Comparison of ENCODE assay signal across 20 cellular contexts in genomic region chr20:33172781-33173180, GRCh38.
DNase-seq lines count a peak whose midpoint lies in the region.
"Had no signal": no experiment of that assay in that cellular context is flagged by ENCODE, and none has a peak within 500 bp of the region (broad histone marks: within the 10 kb centered on the region; RNA-seq: fewer than 3 reads in every experiment).

No MANE protein-coding gene starts in this region.

- peak; percentile 81 for DNase-seq in DMS79 (lab: John Stamatoyannopoulos, UW)
- DNase-seq in NCI-H1092 (lab: John Stamatoyannopoulos, UW): peak; percentile 11
- DNase-seq in NCI-H69 (lab: John Stamatoyannopoulos, UW): peak; percentile 6
- peak; percentile 6 for DNase-seq in kidney tubule cell (ENCODE audit: low spot score)
- no peak for DNase-seq in medulla oblongata (ENCODE audit: extremely low spot score)
- no peak for DNase-seq in inferior parietal cortex (ENCODE audit: extremely low spot score)
- DNase-seq in activated CD4-positive, alpha-beta T cell treated with anti-CD3 and anti-CD28 coated beads, Interleukin-2, amount 50 U/mL, for 48 hours: no peak
- DNase-seq: activated CD4-positive, alpha-beta T cell treated with anti-CD3 and anti-CD28 coated beads, Interleukin-2, amount 50 U/mL, for 4 hours; activated naive CD4-positive, alpha-beta T cell treated with anti-CD3 and anti-CD28 coated beads for 36 hours; brain microvascular endothelial cell; C1 segment of cervical spinal cord; COR-L47; DND-41; effector memory CD4-positive, alpha-beta T cell; head of caudate nucleus; MG63; NCI-H1694; right cardiac atrium; spleen; trophoblast cell had no signal

Comparison
In these comparisons a context has a peak if more than half of its experiments do, and no peak if none do; other contexts are left out.
1. DNase-seq: peak in DMS79 (single experiment), NCI-H1092 (single experiment), NCI-H69 (single experiment) and kidney tubule cell (single experiment); none in medulla oblongata (single experiment), inferior parietal cortex (single experiment) and activated CD4-positive, alpha-beta T cell treated with anti-CD3 and anti-CD28 coated beads, Interleukin-2, amount 50 U/mL, for 48 hours (0 of 2).